Comparison of ENCODE assay signal across 10 cellular contexts in the genomic region with DNA sequence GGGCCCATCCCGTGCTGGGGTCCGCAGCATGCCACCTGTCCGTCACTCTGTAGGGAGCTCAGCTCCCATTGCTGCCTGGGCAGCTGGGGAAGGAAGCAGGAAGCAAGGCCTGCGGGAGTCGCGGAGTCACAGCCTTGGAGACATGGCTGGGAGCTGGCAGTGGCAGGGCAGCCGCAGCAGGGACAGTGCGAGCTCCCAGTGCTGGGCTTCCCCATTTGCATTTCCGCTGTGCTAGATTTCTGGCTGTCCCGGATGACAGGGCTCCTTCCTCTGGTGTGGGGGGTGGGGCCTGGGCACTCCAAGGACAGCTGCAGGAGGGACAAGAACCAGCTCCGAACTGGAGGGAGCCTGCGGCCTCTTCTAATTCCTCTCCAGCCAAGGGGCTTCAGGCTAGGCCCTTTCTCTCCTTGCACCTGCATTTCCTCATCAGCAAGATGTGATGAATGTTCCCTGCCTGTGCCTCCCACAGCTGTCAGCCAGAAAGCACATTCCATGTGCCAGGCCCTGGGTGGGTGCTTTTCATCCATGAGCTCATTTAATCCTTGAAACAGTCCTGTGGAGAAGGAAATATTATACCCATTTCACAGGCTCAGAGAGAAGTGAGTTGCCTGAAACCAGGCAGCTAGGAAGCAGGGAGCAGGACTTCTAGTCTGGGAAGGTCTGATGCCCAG. TPM values are rescaled to one million over a fixed set of nuclear protein-coding genes. Genes with fewer than 3 reads are reported as not detected.
DNase-seq lines count a peak whose midpoint lies in the region; ATAC-seq and TF ChIP-seq lines count a peak whose summit lies in the region.
"Had no signal": no experiment of that assay in that cellular context is flagged by ENCODE, and none has a peak within 500 bp of the region (broad histone marks: within the 10 kb centered on the region; RNA-seq: fewer than 3 reads in every experiment).

No MANE protein-coding gene starts in this region.

- no peaks in the 10 kb centered on the region for H3F3A ChIP-seq in MM.1S (ENCODE audit: insufficient read depth, low read length)

- H3K27me3 ChIP-seq in MM.1S (replicated peaks; ENCODE audit: insufficient read depth, low read length) (no peaks in the 10 kb centered on the region), mammary epithelial cell (ENCODE audit: insufficient read depth, low read length) (no peaks in the 10 kb centered on the region)

- H3K9me3 ChIP-seq in MM.1S (replicated peaks; ENCODE audit: insufficient read depth, low read length) (no peaks in the 10 kb centered on the region), mammary epithelial cell (replicated peaks; ENCODE audit: insufficient read depth, low read length) (no peaks in the 10 kb centered on the region)

- intact Hi-C loops in left cardiac atrium (cut with DNase I): no loop called here
- intact Hi-C loops in posterior vena cava (cut with DNase I): no loop called here
- intact Hi-C loops in mammary epithelial cell (cut with micrococcal nuclease): no loop called here

- no peak for TF ChIP-seq CTCF in GM12865 (IDR thresholded peaks at IDR 0.05; ENCODE audit: insufficient read depth, low read depth, low read length, missing control alignments)
- no peak for TF ChIP-seq CTCF in MM.1S (IDR thresholded peaks at IDR 0.05; ENCODE audit: low read length)
- no peak for TF ChIP-seq CTCF in mammary epithelial cell (conservative IDR thresholded peaks at IDR 0.05 in 1 of 2, IDR thresholded peaks at IDR 0.05 in 1 of 2; ENCODE audit: extremely low read depth in 1 of 2, insufficient read depth in 1 of 2, low read depth in 1 of 2, low read length in 2 of 2)

- no peaks in the 10 kb centered on the region for H3K4me1 ChIP-seq in MM.1S (ENCODE audit: low read length)
- H3K4me1 ChIP-seq in mammary epithelial cell (ENCODE audit: insufficient read depth, low read length): no peaks in the 10 kb centered on the region

- H3K27ac ChIP-seq in MM.1S (ENCODE audit: low read length) (no peak overlapping the region), mammary epithelial cell (ENCODE audit: insufficient read depth, low read depth, low read length) (no peak overlapping the region)

- BruUV-seq in mammary epithelial cell (replicated peaks; lab: Mats Ljungman, UMichigan): no TSS peak

- CTCF ChIA-PET in mammary epithelial cell (lab: Charles Lee; ENCODE audit: low non-redundant PET): no interaction called here

- ATAC-seq in left cardiac atrium (peak; percentile 35 to 81), HG02571 (IDR thresholded peaks at IDR 0.05; ENCODE audit: unreplicated experiment) (no peak)

- H2AFZ ChIP-seq in MM.1S (ENCODE audit: low read length) (no peak overlapping the region), mammary epithelial cell (ENCODE audit: low read depth, low read length) (no peak overlapping the region)

- no peak overlapping the region for H3K4me2 ChIP-seq in MM.1S (ENCODE audit: low read depth, low read length)
- H3K4me2 ChIP-seq in mammary epithelial cell (ENCODE audit: insufficient read depth, low read depth, low read length): no peak overlapping the region

- dilution Hi-C loops in mammary epithelial cell (cut with HindIII; ENCODE audit: low sequenced_read_pairs): no loop called here

- WGBS in mammary epithelial cell (ENCODE audit: low coverage, missing lambda C conversion rate): 88% methylated on average over 7 of the region's 12 CpGs

- H3K36me3 ChIP-seq in MM.1S (replicated peaks; ENCODE audit: insufficient read depth, low read length) (no peaks in the 10 kb centered on the region), mammary epithelial cell (ENCODE audit: insufficient read depth, low read length) (no peaks in the 10 kb centered on the region)

- no peaks in the 10 kb centered on the region for H4K20me1 ChIP-seq in MM.1S (ENCODE audit: insufficient read depth, low read length)
- no peaks in the 10 kb centered on the region for H4K20me1 ChIP-seq in mammary epithelial cell (ENCODE audit: insufficient read depth, low read length)

- no peak overlapping the region for H3K4me3 ChIP-seq in GM12865 (ENCODE audit: low read depth, low read length)
- no peak overlapping the region for H3K4me3 ChIP-seq in MM.1S (ENCODE audit: low read length)
- no peak overlapping the region for H3K4me3 ChIP-seq in mammary epithelial cell (replicated peaks in 1 of 3; ENCODE audit: insufficient read depth in 1 of 3, low read depth in 2 of 3, low read length in 3 of 3)

- H3K79me2 ChIP-seq in MM.1S (ENCODE audit: low read length) (no peaks in the 10 kb centered on the region), mammary epithelial cell (ENCODE audit: insufficient read depth, low read length) (no peaks in the 10 kb centered on the region)

- no peaks in the 10 kb centered on the region for H3K9me2 ChIP-seq in MM.1S (replicated peaks; ENCODE audit: insufficient read depth, low read length)

- DNase-seq in GM12865 (ENCODE audit: low read depth) (peak; percentile 10), NOMO-1 treated with DMSO at 0.1 percent for 48 hours (lab: John Stamatoyannopoulos, UW; ENCODE audit: unreplicated experiment) (peak; percentile 17), left cardiac atrium (peak; percentile 58), posterior vena cava (ENCODE audit: low spot score) (peak; percentile 87), MM.1S (no peak), mammary epithelial cell (no peak), NCI-H524 treated with DMSO at 0.1 percent for 48 hours (lab: John Stamatoyannopoulos, UW) (no peak)
- DNase-seq: EL, NCI-H2107 had no signal

- H3K9ac ChIP-seq in MM.1S (ENCODE audit: low read length) (no peak overlapping the region), mammary epithelial cell (ENCODE audit: insufficient read depth, low read length) (no peak overlapping the region)

- in situ Hi-C loops in mammary epithelial cell (cut with MboI; ENCODE audit: low sequenced_read_pairs in 2 of 2): no loop called here

RNA-seq across cellular contexts. Expression of a gene that starts 48.0 kb away (rescaled TPM):
- total RNA-seq in left cardiac atrium (10 to 100 TPM in 1 of 2 donors, 1 to 10 TPM in 1; 7.5 to 11.1 TPM), posterior vena cava (10 to 100 TPM; 12.2 to 17.3 TPM), mammary epithelial cell (1 to 10 TPM; 2.7 to 3.0 TPM)
- 3.7 TPM for polyA plus RNA-seq in mammary epithelial cell
- 5.5 TPM for polyA minus RNA-seq in mammary epithelial cell

Comparison
In these comparisons a context has a peak if more than half of its experiments do, and no peak if none do; other contexts are left out.
1. DNase-seq: peak in GM12865 (single experiment), NOMO-1 treated with DMSO at 0.1 percent for 48 hours (single experiment), left cardiac atrium (single experiment) and posterior vena cava (single experiment); none in MM.1S (single experiment), mammary epithelial cell (single experiment) and NCI-H524 treated with DMSO at 0.1 percent for 48 hours (single experiment).